Comparison of ENCODE assay signal across 8 cellular contexts in the genomic region with DNA sequence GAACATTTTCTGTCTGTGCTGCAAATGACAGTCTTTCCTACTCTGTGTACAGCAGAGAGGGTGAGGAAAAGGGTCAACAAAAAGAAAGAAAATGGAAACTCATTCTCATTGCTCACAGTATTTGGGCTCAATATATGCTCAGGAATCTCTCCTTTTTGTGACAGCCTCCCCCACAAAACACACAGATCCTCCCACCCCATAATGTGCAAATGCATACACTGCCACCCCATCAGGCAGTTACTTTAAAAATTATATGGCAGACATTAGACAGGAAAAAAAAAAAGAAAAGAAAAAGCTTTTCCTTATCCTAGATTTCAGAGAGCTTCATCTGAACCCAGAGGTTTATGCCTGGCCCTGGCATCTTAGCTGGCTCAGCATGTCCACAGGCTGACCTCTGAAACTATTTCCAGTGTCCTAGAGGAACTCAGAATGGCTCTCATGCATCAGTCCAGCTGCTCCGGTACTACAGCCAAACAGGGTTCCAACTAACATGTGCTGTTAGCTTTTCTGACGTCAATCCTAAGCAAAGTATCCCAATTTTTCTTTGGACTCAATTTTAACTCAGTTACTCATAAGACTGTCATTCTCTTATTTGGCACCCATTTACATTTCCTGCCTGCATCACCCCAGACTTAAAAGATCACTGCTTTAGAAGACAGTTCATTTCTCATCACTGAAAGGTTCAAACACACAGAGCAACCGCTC.
A peak's percentile ranks its signal among the peaks of the same experiment; 100 is the strongest.
DNase-seq lines count a peak whose midpoint lies in the region; TF ChIP-seq lines count a peak whose summit lies in the region.

No MANE protein-coding gene starts in this region.

- H3K27ac ChIP-seq in KOPT-K1 (ENCODE audit: low read depth, low read length, poor library complexity, severe bottlenecking) = peak overlapping the region; percentile 56
- peak overlapping the region; percentile 85 for H3K27ac ChIP-seq in subcutaneous abdominal adipose tissue (ENCODE audit: low read depth, low read length)
- no peak overlapping the region for H3K27ac ChIP-seq in substantia nigra (ENCODE audit: low read depth, low read length, poor library complexity, severe bottlenecking)

- no peak for TF ChIP-seq CTCF in astrocyte of the spinal cord (IDR thresholded peaks at IDR 0.05; ENCODE audit: low read depth, low read length)

- no peaks in the 10 kb centered on the region for H3K27me3 ChIP-seq in subcutaneous abdominal adipose tissue (ENCODE audit: control insufficient read depth in 5 of 5, insufficient read depth in 4 of 5, low read length in 5 of 5)

- H3K36me3 ChIP-seq in KOPT-K1 (ENCODE audit: insufficient read depth, low read length) (no peaks in the 10 kb centered on the region), subcutaneous abdominal adipose tissue (ENCODE audit: control insufficient read depth in 5 of 5, insufficient read depth in 5 of 5, low read length in 5 of 5) (no peaks in the 10 kb centered on the region)

- DNase-seq in astrocyte of the spinal cord (ENCODE audit: low read depth, low spot score) (peak; percentile 95), kidney tubule cell (ENCODE audit: low spot score) (peak; percentile 65), NK-92 (lab: John Stamatoyannopoulos, UW; ENCODE audit: unreplicated experiment) (no peak), SKM-1 (lab: John Stamatoyannopoulos, UW; ENCODE audit: unreplicated experiment) (no peak), NCI-H187 (lab: John Stamatoyannopoulos, UW) (no peak), substantia nigra (lab: John Stamatoyannopoulos, UW) (no peak)

- in situ Hi-C loops in astrocyte of the spinal cord (cut with HindIII; ENCODE audit: low sequenced_read_pairs) = no loop called here

- no peak overlapping the region for H3K4me3 ChIP-seq in astrocyte of the spinal cord (ENCODE audit: low read depth, low read length)
- H3K4me3 ChIP-seq in subcutaneous abdominal adipose tissue (ENCODE audit: low read depth in 1 of 5, low read length in 5 of 5) = peak overlapping the region in 2 of 5 donors; percentile 11 to 40

- H3K4me1 ChIP-seq in subcutaneous abdominal adipose tissue (ENCODE audit: control insufficient read depth in 5 of 5, insufficient read depth in 5 of 5, low read length in 5 of 5) = peaks cover 2 to 53% (median 42%) of the 10 kb centered on the region in 5 donors

- peak overlapping the region in 4 of 5 donors; percentile 13 to 32 (median 16) for H3K9ac ChIP-seq in subcutaneous abdominal adipose tissue (ENCODE audit: low read length in 5 of 5)

- H3K9me3 ChIP-seq in KOPT-K1 (ENCODE audit: insufficient read depth, low read length, poor library complexity, severe bottlenecking) (no peaks in the 10 kb centered on the region), subcutaneous abdominal adipose tissue (ENCODE audit: control insufficient read depth in 5 of 5, low read length in 5 of 5) (no peaks in the 10 kb centered on the region)

Comparison
In these comparisons a context has a peak if more than half of its experiments do, and no peak if none do; other contexts are left out.
1. DNase-seq: peak in astrocyte of the spinal cord (single experiment) and kidney tubule cell (single experiment); none in NK-92 (single experiment), SKM-1 (single experiment), NCI-H187 (0 of 2) and substantia nigra (0 of 49).